25 cellular contexts compared by ENCODE assay signal in genomic region chr5:96579711-96580110, GRCh38.
"Had no signal": no experiment of that assay in that cellular context is flagged by ENCODE, and none has a peak within 500 bp of the region (broad histone marks: within the 10 kb centered on the region; RNA-seq: fewer than 3 reads in every experiment).

No MANE protein-coding gene starts in this region.

- ATAC-seq: activated CD4-positive, CD25-positive, alpha-beta regulatory T cell treated with anti-CD3 and anti-CD28 coated beads, Interleukin-2, amount 50 U/mL, for 24 hours; activated CD8-positive, alpha-beta T cell treated with anti-CD3 and anti-CD28 coated beads for 36 hours; body of pancreas; T-helper 17 cell had no signal

- H3K9me3 ChIP-seq: body of pancreas, colonic mucosa, esophagus squamous epithelium had no signal

- H3K27me3 ChIP-seq: body of pancreas, colonic mucosa, esophagus squamous epithelium had no signal

- H3K27ac ChIP-seq: body of pancreas, colonic mucosa, epithelial cell of prostate, esophagus squamous epithelium, WERI-Rb-1 had no signal

- H3K4me3 ChIP-seq: body of pancreas, colonic mucosa, esophagus squamous epithelium had no signal

- H3K4me1 ChIP-seq: body of pancreas, colonic mucosa, esophagus squamous epithelium had no signal

- H3K36me3 ChIP-seq: colonic mucosa, esophagus squamous epithelium, WERI-Rb-1 had no signal

- DNase-seq: activated B cell treated with CpG ODN at 0.5 μM for 24 hours; activated CD4-positive, alpha-beta T cell treated with anti-CD3 and anti-CD28 coated beads for 48 hours; activated CD4-positive, alpha-beta T cell treated with anti-CD3 and anti-CD28 coated beads, Interleukin-2, amount 50 U/mL, for 1 hour; activated CD4-positive, alpha-beta T cell treated with anti-CD3 and anti-CD28 coated beads, Interleukin-2, amount 50 U/mL, for 48 hours; activated CD8-positive, alpha-beta memory T cell treated with anti-CD3 and anti-CD28 coated beads for 24 hours; activated CD8-positive, alpha-beta T cell treated with anti-CD3 and anti-CD28 coated beads for 36 hours; activated gamma-delta T cell treated with Interleukin-2 at 50 U/mL for 16 hours; activated naive CD4-positive, alpha-beta T cell treated with anti-CD3 and anti-CD28 coated beads, Interleukin-2, amount 50 U/mL, for 16 hours; activated naive CD4-positive, alpha-beta T cell treated with Interleukin-2 at 50 U/mL for 16 hours; activated T-cell treated with anti-CD3 and anti-CD28 coated beads, Interleukin-2, amount 50 U/mL, for 1 hour; activated T-cell treated with anti-CD3 and anti-CD28 coated beads, Interleukin-2, amount 50 U/mL, for 48 hours; amygdala; aorta; body of pancreas; caudate nucleus; colonic mucosa; effector CD8-positive, alpha-beta T cell; esophagus squamous epithelium; head of caudate nucleus; T-helper 1 cell; T-helper 17 cell; T1000; WERI-Rb-1 had no signal
